ENCODE assay signal across 1 cellular context in the genomic region with DNA sequence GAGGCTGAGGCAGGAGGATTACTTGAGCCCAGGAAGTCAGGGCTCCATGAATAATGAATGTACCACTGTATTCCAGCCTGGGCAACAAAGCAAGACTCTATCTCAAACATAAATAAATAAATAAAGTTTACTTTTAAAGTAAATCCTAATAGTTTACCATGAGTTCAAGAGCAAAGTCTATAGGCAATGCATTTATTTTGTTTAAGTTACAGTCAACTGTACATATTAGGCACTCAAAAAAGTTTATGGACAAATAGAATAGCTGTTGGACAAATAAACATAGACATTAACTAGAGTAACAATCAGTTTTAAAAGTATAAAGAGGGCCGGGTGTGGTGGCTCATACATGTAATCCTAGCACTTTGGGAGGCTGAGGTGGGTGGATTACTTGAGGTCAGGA.
A peak's percentile ranks its signal among the peaks of the same experiment; 100 is the strongest.
TF ChIP-seq lines count a peak whose summit lies in the region.

No MANE protein-coding gene starts in this region.

TF ChIP-seq in HepG2, 621 proteins besides CTCF, POLR2A, EP300 and RAD21:
- no peak for TF ChIP-seq JUND (CRISPR knock-in tag; IDR thresholded peaks at IDR 0.05)
- TF ChIP-seq CHD4 (IDR thresholded peaks at IDR 0.05; ENCODE audit: borderline replicate concordance, low read length), result peak; percentile 13; the same call in 1 of the 2 replicates
- TF ChIP-seq FOXA1 (IDR thresholded peaks at IDR 0.05), result 0 out of 2 replicates have a peak, but pooled peaks have one; percentile 31
- TF ChIP-seq FOXA1 (CRISPR knock-in tag; IDR thresholded peaks at IDR 0.05), result no peak
- TF ChIP-seq TBX3 (IDR thresholded peaks at IDR 0.05; ENCODE audit: borderline replicate concordance), result peak; percentile 96
- TF ChIP-seq MLLT10 (CRISPR knock-in tag; IDR thresholded peaks at IDR 0.05), result no peak
- peak; percentile 22 for TF ChIP-seq ZFP36 (IDR thresholded peaks at IDR 0.05; ENCODE audit: borderline replicate concordance, low read depth, low read length, partially characterized antibody)
- TF ChIP-seq NFIC (IDR thresholded peaks at IDR 0.05; ENCODE audit: low read length), result 0 out of 2 replicates have a peak, but pooled peaks have one; percentile 40
- TF ChIP-seq, protein P1, sequence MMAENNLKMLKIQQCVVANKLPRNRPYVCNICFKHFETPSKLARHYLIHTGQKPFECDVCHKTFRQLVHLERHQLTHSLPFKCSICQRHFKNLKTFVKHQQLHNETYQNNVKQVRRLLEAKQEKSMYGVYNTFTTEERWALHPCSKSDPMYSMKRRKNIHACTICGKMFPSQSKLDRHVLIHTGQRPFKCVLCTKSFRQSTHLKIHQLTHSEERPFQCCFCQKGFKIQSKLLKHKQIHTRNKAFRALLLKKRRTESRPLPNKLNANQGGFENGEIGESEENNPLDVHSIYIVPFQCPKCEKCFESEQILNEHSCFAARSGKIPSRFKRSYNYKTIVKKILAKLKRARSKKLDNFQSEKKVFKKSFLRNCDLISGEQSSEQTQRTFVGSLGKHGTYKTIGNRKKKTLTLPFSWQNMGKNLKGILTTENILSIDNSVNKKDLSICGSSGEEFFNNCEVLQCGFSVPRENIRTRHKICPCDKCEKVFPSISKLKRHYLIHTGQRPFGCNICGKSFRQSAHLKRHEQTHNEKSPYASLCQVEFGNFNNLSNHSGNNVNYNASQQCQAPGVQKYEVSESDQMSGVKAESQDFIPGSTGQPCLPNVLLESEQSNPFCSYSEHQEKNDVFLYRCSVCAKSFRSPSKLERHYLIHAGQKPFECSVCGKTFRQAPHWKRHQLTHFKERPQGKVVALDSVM (CRISPR knock-in tag; IDR thresholded peaks at IDR 0.05), result peak; percentile 75
